12 cellular contexts compared by ENCODE assay signal in genomic region chr10:109933984-109934565, GRCh38. TPM values are rescaled to one million over a fixed set of nuclear protein-coding genes. Genes with fewer than 3 reads are reported as not detected.
DNase-seq lines count a peak whose midpoint lies in the region; ATAC-seq, FAIRE-seq and TF ChIP-seq lines count a peak whose summit lies in the region.
"Had no signal": no experiment of that assay in that cellular context is flagged by ENCODE, and none has a peak within 500 bp of the region (broad histone marks: within the 10 kb centered on the region; RNA-seq: fewer than 3 reads in every experiment).

No MANE protein-coding gene starts in this region.

- H3K4me1 Mint-ChIP-seq in T-cell (peaks cover 62 to 67% (median 66%) of the 10 kb centered on the region in 3 donors), MCF 10A (ENCODE audit: insufficient read depth, unreplicated experiment) (peaks cover 48% of the 10 kb centered on the region)

- no peak overlapping the region for H4K8ac ChIP-seq in H1 (ENCODE audit: extremely low read depth, insufficient read depth, low read length)

- H4K20me1 ChIP-seq in SK-N-SH (ENCODE audit: insufficient read depth) (no peaks in the 10 kb centered on the region), H1 (replicated peaks in 1 of 2; ENCODE audit: control insufficient read depth in 1 of 2, insufficient read depth in 2 of 2, low read length in 2 of 2) (no peaks in the 10 kb centered on the region)

- H3K9me3 Mint-ChIP-seq in T-cell, result no peaks in the 10 kb centered on the region
- no peaks in the 10 kb centered on the region for H3K9me3 Mint-ChIP-seq in MCF 10A (ENCODE audit: unreplicated experiment)

- FAIRE-seq in H1 (lab: Jason Lieb, UNC), result peak; percentile 88
- FAIRE-seq: TTC549 had no signal

- no peak overlapping the region for H3K14ac ChIP-seq in H1 (ENCODE audit: insufficient read length)

- H3K36me3 Mint-ChIP-seq in T-cell (no peaks in the 10 kb centered on the region), MCF 10A (ENCODE audit: insufficient read depth, unreplicated experiment) (no peaks in the 10 kb centered on the region)

- H2AK5ac ChIP-seq in H1 (ENCODE audit: low read depth, low read length), result peak overlapping the region; percentile 0; the same call in 1 of the 2 replicates

- H3K36me3 ChIP-seq in SK-N-SH (replicated peaks in 1 of 2; ENCODE audit: control insufficient read depth in 1 of 2, insufficient read depth in 2 of 2, low read length in 1 of 2) (no peaks in the 10 kb centered on the region), H1 (ENCODE audit: control insufficient read depth in 2 of 4, insufficient read depth in 4 of 4, low read length in 3 of 4) (no peaks in the 10 kb centered on the region)

- DNase-seq in SK-N-SH, result no peak
- DNase-seq in T-cell, result peak; percentile 31 to 77 (median 54)
- no peak for DNase-seq in H1 (ENCODE audit: low read depth in 1 of 2, low spot score in 2 of 2)
- DNase-seq in putamen (ENCODE audit: low spot score), result peak; percentile 3
- no peak for DNase-seq in MCF 10A (ENCODE audit: unreplicated experiment)
- DNase-seq in NCI-H524 (lab: John Stamatoyannopoulos, UW), result no peak

- peak overlapping the region; percentile 93 for H3K18ac ChIP-seq in H1 (ENCODE audit: extremely low read depth, low read length)

- no TSS peak for BruUV-seq in MCF 10A (replicated peaks; lab: Mats Ljungman, UMichigan)

- peak overlapping the region; percentile 34 for H2BK12ac ChIP-seq in H1 (ENCODE audit: low read depth, low read length)

- H3F3A ChIP-seq in SK-N-SH (replicated peaks; ENCODE audit: insufficient read depth), result no peaks in the 10 kb centered on the region

- no peak overlapping the region for H3K23ac ChIP-seq in H1 (ENCODE audit: insufficient read length)

- H3K79me2 ChIP-seq in SK-N-SH (ENCODE audit: insufficient read depth) (no peaks in the 10 kb centered on the region), H1 (ENCODE audit: control insufficient read depth in 1 of 2, insufficient read depth in 2 of 2, low read length in 2 of 2) (no peaks in the 10 kb centered on the region)

- ATAC-seq in SK-N-SH treated with all-trans-retinoic acid at 6 μM for 48 hours (peak; percentile 31; the same call in 1 of the 3 replicates), T-cell (replicated peaks in 1 of 4) (peak; percentile 86 to 94 (median 87)), HG03457 (IDR thresholded peaks at IDR 0.05; ENCODE audit: unreplicated experiment) (no peak)
- ATAC-seq: HCT116, left lobe of liver had no signal

- peak overlapping the region; percentile 99 for H3K27ac Mint-ChIP-seq in T-cell
- H3K27ac Mint-ChIP-seq in MCF 10A (ENCODE audit: low read depth, unreplicated experiment), result no peak overlapping the region

- intact Hi-C loops in MCF 10A (cut with micrococcal nuclease), result no loop called here

- H3K4me2 ChIP-seq in SK-N-SH (no peak overlapping the region), H1 (ENCODE audit: insufficient read depth in 1 of 2, low read depth in 2 of 2, low read length in 2 of 2) (peak overlapping the region; percentile 54 to 59)

- TF ChIP-seq EP300 in SK-N-SH (IDR thresholded peaks at IDR 0.05; ENCODE audit: borderline replicate concordance in 1 of 2, low read depth in 1 of 2, low read length in 1 of 2), result no peak
- peak in 1 of 2 experiments; percentile 74; a peak in 1 of 3 replicates for TF ChIP-seq EP300 in H1 (IDR thresholded peaks at IDR 0.05; ENCODE audit: borderline replicate concordance in 1 of 2, low read depth in 2 of 2, low read length in 2 of 2)

- peak overlapping the region; percentile 100 for H2BK20ac ChIP-seq in H1 (ENCODE audit: low read length)

- no peaks in the 10 kb centered on the region for H3K23me2 ChIP-seq in H1 (ENCODE audit: low read depth, low read length)

- no peak for TF ChIP-seq CTCF in SK-N-SH (IDR thresholded peaks at IDR 0.05)
- TF ChIP-seq CTCF in H1 (IDR thresholded peaks at IDR 0.05; ENCODE audit: control extremely low read depth in 1 of 3, insufficient read depth in 1 of 3, low read depth in 1 of 3, low read length in 3 of 3), result no peak
- TF ChIP-seq CTCF in MCF 10A (IDR thresholded peaks at IDR 0.05; ENCODE audit: unreplicated experiment), result no peak

- H3K4me1 ChIP-seq in SK-N-SH (ENCODE audit: control insufficient read depth in 1 of 2, insufficient read depth in 2 of 2, low read depth in 1 of 2, low read length in 1 of 2) (peaks cover 7 to 8% of the 10 kb centered on the region in 2 experiments; a peak in 3 of 4 replicates), H1 (replicated peaks in 1 of 4; ENCODE audit: control insufficient read depth in 3 of 4, insufficient read depth in 4 of 4, low read length in 3 of 4) (peaks cover 11 to 25% (median 24%) of the 10 kb centered on the region in 4 experiments)

- H3K4me3 ChIP-seq in SK-N-SH (ENCODE audit: low read depth in 2 of 2, low read length in 1 of 2), result no peak overlapping the region
- peak overlapping the region in 3 of 4 experiments; percentile 14 to 44 (median 30); a peak in 4 of 8 replicates for H3K4me3 ChIP-seq in H1 (ENCODE audit: extremely low read depth in 1 of 4, insufficient read depth in 2 of 4, low read depth in 3 of 4, low read length in 4 of 4)
- H3K4me3 ChIP-seq: coronary artery had no signal

- H3K4me3 Mint-ChIP-seq in T-cell, result peak overlapping the region in 1 of 3 donors; percentile 78
- no peak overlapping the region for H3K4me3 Mint-ChIP-seq in MCF 10A (ENCODE audit: unreplicated experiment)

- no peaks in the 10 kb centered on the region for H3K79me1 ChIP-seq in H1 (ENCODE audit: low read depth, low read length)

- no peak overlapping the region for H3K27ac ChIP-seq in SK-N-SH (ENCODE audit: low read depth in 2 of 2, low read length in 1 of 2)
- peak overlapping the region; percentile 70 for H3K27ac ChIP-seq in H1 (ENCODE audit: low read depth, low read length)
- H3K27ac ChIP-seq: coronary artery had no signal

- peak overlapping the region; percentile 74 for H2BK120ac ChIP-seq in H1 (replicated peaks; ENCODE audit: low read depth, low read length)

- H2BK5ac ChIP-seq in H1 (ENCODE audit: low read depth, low read length), result peak overlapping the region; percentile 93; the same call in 1 of the 2 replicates

- H3K9me3 ChIP-seq in SK-N-SH (no peaks in the 10 kb centered on the region), H1 (ENCODE audit: insufficient read depth in 2 of 2, low read depth in 1 of 2, low read length in 1 of 2) (no peaks in the 10 kb centered on the region)

- TF ChIP-seq POLR2A in H1 (IDR thresholded peaks at IDR 0.05; ENCODE audit: control extremely low read depth in 1 of 2, low read depth in 2 of 2, low read length in 2 of 2), result peak in 1 of 2 experiments; percentile 41; a peak in 1 of 3 replicates

- H3K4ac ChIP-seq in H1 (replicated peaks; ENCODE audit: insufficient read length, low read depth, low read length), result peak overlapping the region; percentile 63

- H3K27me3 ChIP-seq in SK-N-SH (ENCODE audit: insufficient read depth), result no peaks in the 10 kb centered on the region
- H3K27me3 ChIP-seq in H1 (replicated peaks in 1 of 4; ENCODE audit: control insufficient read depth in 3 of 4, extremely low read depth in 1 of 4, insufficient read depth in 3 of 4, low read length in 3 of 4), result no peaks in the 10 kb centered on the region

- CTCF ChIA-PET in SK-N-SH (lab: Yijun Ruan, JAX), result interaction anchor here (0.9 to 1.6 kb wide), 2 partner anchors 124 to 147 kb away, joined by 3 to 4 read pairs; no protein-coding TSS in a partner anchor
- CTCF ChIA-PET in T-cell (lab: Charles Lee), result interaction anchor here (0.7 to 1.9 kb wide), 4 partner anchors 31 to 211 kb away, joined by 3 to 10 read pairs (median 4); no protein-coding TSS in a partner anchor
- CTCF ChIA-PET in H1 (lab: Charles Lee; ENCODE audit: partially characterized antibody), result interaction anchor here (0.6 to 2.2 kb wide), 11 partner anchors 8 to 557 kb away, joined by 3 to 12 read pairs (median 4); no protein-coding TSS in a partner anchor
- CTCF ChIA-PET in MCF 10A (lab: Yijun Ruan, JAX), result interaction anchor here (0.6 to 2.9 kb wide), 7 partner anchors 10 to 345 kb away, joined by 3 to 11 read pairs (median 3); partner anchors contain the start of gene XPNPEP1

- WGBS in SK-N-SH (ENCODE audit: low lambda C conversion rate), result 96% methylated on average over 5 of the region's 5 CpGs
- WGBS in H1 (ENCODE audit: extremely low coverage in 1 of 2, insufficient coverage in 1 of 2, insufficient read length in 1 of 2, insufficient replicate concordance in 2 of 2, low coverage in 1 of 2, low lambda C conversion rate in 2 of 2, missing lambda C conversion rate in 1 of 2), 2 experiments, result 67% methylated on average over 5 of the region's 5 CpGs; no CpG with 5 or more reads in 1 of the 2 experiments

- no peaks in the 10 kb centered on the region for H3K9me2 ChIP-seq in SK-N-SH

- TF ChIP-seq RAD21 in SK-N-SH (IDR thresholded peaks at IDR 0.05; ENCODE audit: low read length) (no peak), H1 (IDR thresholded peaks at IDR 0.05 in 1 of 2, conservative IDR thresholded peaks at IDR 0.05 in 1 of 2; ENCODE audit: low read depth in 2 of 2, low read length in 2 of 2) (no peak)

- H4K91ac ChIP-seq in H1 (replicated peaks; ENCODE audit: insufficient read length, low read length), result peak overlapping the region; percentile 23

- peak overlapping the region; percentile 66 for H2BK15ac ChIP-seq in H1 (ENCODE audit: low read length)

- H3K9ac ChIP-seq in SK-N-SH, result no peak overlapping the region
- peak overlapping the region in 3 of 4 experiments; percentile 1 to 56 (median 14); a peak in 2 of 7 replicates for H3K9ac ChIP-seq in H1 (replicated peaks in 1 of 4; ENCODE audit: extremely low read depth in 1 of 4, low read depth in 3 of 4, low read length in 3 of 4)

- POLR2A ChIA-PET in SK-N-SH (lab: Yijun Ruan, JAX), result interaction anchor here (1.0 kb wide), 1 partner anchor 11 kb away, joined by 3 read pairs; the partner anchor contains the start of gene XPNPEP1
- POLR2A ChIA-PET in T-cell (lab: Charles Lee), result interaction anchor here (0.5 to 0.7 kb wide), 4 partner anchors 139 to 901 kb away, joined by 3 to 8 read pairs (median 5); no protein-coding TSS in a partner anchor
- POLR2A ChIA-PET in H1 (lab: Charles Lee; ENCODE audit: partially characterized antibody), result interaction anchor here (0.6 to 3.1 kb wide), 12 partner anchors 9 to 1496 kb away, joined by 3 to 48 read pairs (median 4); partner anchors contain the start of gene XPNPEP1
- POLR2A ChIA-PET in MCF 10A (lab: Yijun Ruan, JAX), result interaction anchor here (0.8 to 1.5 kb wide), 3 partner anchors 8 to 19 kb away, joined by 3 to 5 read pairs (median 5); partner anchors contain the start of gene XPNPEP1

- H3K27me3 Mint-ChIP-seq in T-cell, result no peaks in the 10 kb centered on the region
- H3K27me3 Mint-ChIP-seq in MCF 10A (ENCODE audit: insufficient read depth, unreplicated experiment), result no peaks in the 10 kb centered on the region

- no peak overlapping the region for H2AFZ ChIP-seq in SK-N-SH (ENCODE audit: low read depth)
- no peak overlapping the region for H2AFZ ChIP-seq in H1 (ENCODE audit: low read length)

- H4K5ac ChIP-seq in H1 (ENCODE audit: insufficient read length, low read depth, low read length), result peak overlapping the region; percentile 18

- no peak overlapping the region for H3K56ac ChIP-seq in H1 (replicated peaks; ENCODE audit: insufficient read length, low read depth, low read length)

RNA-seq across cellular contexts. Expression of gene XPNPEP1, which starts 10.8 kb away (rescaled TPM):
- polyA plus RNA-seq in SK-N-SH (2012; rRNA removed) (167 and 190 TPM in 2 replicates), H1 (2011; rRNA removed) (201 TPM in 2 replicates)
- 122 and 146 TPM in 2 replicates for polyA plus RNA-seq in SK-N-SH (2012; cell fraction: cytosol; rRNA removed)
- polyA plus RNA-seq in SK-N-SH (2012; cell fraction: nucleus; rRNA removed), result 264 and 305 TPM in 2 replicates
- total RNA-seq in T-cell (10 to 100 TPM; 40.0 to 63.9 (median 44.6) TPM), MCF 10A (2022) (51.6 and 52.1 TPM in 2 replicates)
- total RNA-seq in H1 (2021; fragmentation: NEBNext Ultra II Directional; extraction: Animal tissue kit (Norgen Biotek cat#: 25700)), result 49.7 and 61.1 TPM in 2 replicates
- polyA plus RNA-seq in H1 (2011; cell fraction: cytosol; rRNA removed), result 147 TPM
- polyA plus RNA-seq in H1 (2011; cell fraction: nucleus; rRNA removed), result 319 TPM
- polyA plus RNA-seq in H1 (2012, experiment 1 of 2), result 47.4 to 54.6 TPM (median 51.3 TPM) in 4 replicates
- polyA plus RNA-seq in H1 (2012, experiment 2 of 2), result 26.3 TPM
- polyA plus RNA-seq in H1 (2013, experiment 1 of 2), result 35.6 TPM
- polyA plus RNA-seq in H1 (2013, experiment 2 of 2), result 34.4 TPM
- 329 and 459 TPM in 2 replicates for polyA minus RNA-seq in H1 (2011; rRNA and poly(A)+ RNA removed)
- 84.0 TPM for polyA minus RNA-seq in H1 (2011; cell fraction: cytosol; rRNA and poly(A)+ RNA removed)
- polyA minus RNA-seq in H1 (2011; cell fraction: nucleus; rRNA and poly(A)+ RNA removed), result 113 TPM

Comparison
In these comparisons a context has a peak if more than half of its experiments do, and no peak if none do; other contexts are left out.
1. DNase-seq: peak in T-cell (34 of 34) and putamen (single experiment); none in SK-N-SH (single experiment), H1 (0 of 2), MCF 10A (single experiment) and NCI-H524 (0 of 2).
2. H3K4me3 ChIP-seq: peak in H1 (3 of 4); none in SK-N-SH (0 of 2).